ENCODE assay signal across 8 cellular contexts in the genomic region with DNA sequence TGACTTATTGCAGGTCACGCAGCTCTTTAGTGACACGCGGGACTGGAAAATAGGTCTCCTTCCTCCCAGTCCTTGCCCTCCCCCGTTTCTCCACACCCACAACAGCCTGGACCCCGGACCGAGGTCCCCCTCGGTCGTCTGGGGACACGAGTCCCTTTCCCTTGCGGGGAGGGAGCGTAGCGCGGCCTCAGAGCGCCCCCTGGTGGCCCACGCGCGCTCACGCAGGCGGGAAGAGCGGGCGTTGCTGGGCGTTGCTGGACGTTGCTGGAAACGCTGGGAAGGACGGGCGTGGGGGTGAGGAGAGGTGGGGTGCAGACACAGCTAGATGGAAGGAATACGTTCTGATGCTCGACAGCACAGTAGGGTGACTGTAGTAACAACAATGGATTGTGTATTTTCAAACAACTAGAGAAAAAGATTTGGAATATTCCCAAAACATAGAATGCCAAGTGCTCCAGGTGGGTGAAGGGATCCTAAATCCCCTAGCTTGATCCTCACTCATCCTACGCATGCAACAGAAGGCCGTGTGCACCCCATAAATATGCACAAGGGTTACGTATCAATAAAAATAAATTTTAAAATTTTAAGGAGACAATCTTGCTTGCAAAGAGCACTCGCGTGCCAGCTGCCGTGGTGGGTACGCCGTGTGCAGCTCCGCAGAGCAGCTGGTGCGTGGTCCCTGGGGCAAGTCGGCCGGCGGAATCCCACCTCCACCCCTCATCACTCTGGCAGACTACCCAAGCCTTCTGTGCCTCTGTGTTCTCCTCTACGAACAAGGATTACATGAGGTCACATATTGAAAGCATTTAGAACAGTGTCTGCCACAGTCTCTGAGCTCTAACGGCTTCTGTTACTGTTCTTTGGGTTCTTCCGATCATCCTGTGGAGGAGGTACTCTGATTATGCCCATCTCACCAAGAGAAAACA.
DNase-seq lines count a peak whose midpoint lies in the region; ATAC-seq and TF ChIP-seq lines count a peak whose summit lies in the region.

No MANE protein-coding gene starts in this region.

- peaks cover 12% of the 10 kb centered on the region; the same call in 1 of the 2 replicates for H3K36me3 ChIP-seq in HUES64 (ENCODE audit: insufficient read depth, low read length)
- H3K36me3 ChIP-seq in RWPE2 (ENCODE audit: low read depth): no peaks in the 10 kb centered on the region
- no peaks in the 10 kb centered on the region for H3K36me3 ChIP-seq in vagina

- no peak overlapping the region for H3K4me3 Mint-ChIP-seq in progenitor cell of endocrine pancreas (ENCODE audit: low read depth)

- no peak overlapping the region for H3K9ac ChIP-seq in HUES64 (ENCODE audit: low read depth, low read length)

- H3K9me3 ChIP-seq in HUES64 (ENCODE audit: insufficient read depth, low read depth, low read length) (no peaks in the 10 kb centered on the region), RWPE2 (ENCODE audit: severe bottlenecking) (no peaks in the 10 kb centered on the region), vagina (no peaks in the 10 kb centered on the region)

- H3K27me3 Mint-ChIP-seq in progenitor cell of endocrine pancreas: no peaks in the 10 kb centered on the region

- H3K27me3 ChIP-seq in HUES64 (ENCODE audit: insufficient read depth, low read length) (peaks cover 6% of the 10 kb centered on the region; the same call in 1 of the 2 replicates), RWPE2 (ENCODE audit: insufficient read depth, poor library complexity, severe bottlenecking) (no peaks in the 10 kb centered on the region), vagina (no peaks in the 10 kb centered on the region)

- H3K4me3 ChIP-seq in HUES64 (ENCODE audit: low read length) (peak overlapping the region; percentile 47), RWPE2 (ENCODE audit: severe bottlenecking) (no peak overlapping the region), vagina (no peak overlapping the region)

- H3K27ac Mint-ChIP-seq in progenitor cell of endocrine pancreas: no peak overlapping the region

- TF ChIP-seq POLR2A in vagina (IDR thresholded peaks at IDR 0.05): no peak

- peaks cover 8% of the 10 kb centered on the region for H3K4me1 ChIP-seq in HUES64 (ENCODE audit: insufficient read depth, low read length)
- no peaks in the 10 kb centered on the region for H3K4me1 ChIP-seq in RWPE2 (ENCODE audit: insufficient read depth, poor library complexity, severe bottlenecking)
- peaks cover 9% of the 10 kb centered on the region for H3K4me1 ChIP-seq in vagina

- peaks cover 6% of the 10 kb centered on the region for H3K4me1 Mint-ChIP-seq in progenitor cell of endocrine pancreas (ENCODE audit: low read depth)

- no peak overlapping the region for H3K27ac ChIP-seq in HUES64 (ENCODE audit: low read depth, low read length)
- no peak overlapping the region for H3K27ac ChIP-seq in RWPE2 (ENCODE audit: poor library complexity, severe bottlenecking)
- H3K27ac ChIP-seq in vagina: no peak overlapping the region

- intact Hi-C loops in head of caudate nucleus (cut with DNase I) (loop anchor here (2.0 kb wide), 1 partner anchor 94 kb away; no protein-coding TSS in a partner anchor), vagina (cut with DNase I) (loop anchor here (5.0 kb wide), 2 partner anchors 90 to 105 kb away; a partner anchor contains a TSS)

- H3K9me3 Mint-ChIP-seq in progenitor cell of endocrine pancreas (ENCODE audit: low read depth): no peaks in the 10 kb centered on the region

- TF ChIP-seq CTCF in RWPE2 (IDR thresholded peaks at IDR 0.05; ENCODE audit: poor library complexity, severe bottlenecking): peak; percentile 85
- TF ChIP-seq CTCF in progenitor cell of endocrine pancreas (IDR thresholded peaks at IDR 0.05; ENCODE audit: unreplicated experiment): peak; percentile 100
- TF ChIP-seq CTCF in vagina (IDR thresholded peaks at IDR 0.05): peak; percentile 90 to 99 (median 98)

- 39% methylated on average over 44 of the region's 44 CpGs for WGBS in HUES64

- ATAC-seq in RWPE2 (ENCODE audit: low read depth) (peak; percentile 63), HG02642 (IDR thresholded peaks at IDR 0.05; ENCODE audit: poor library complexity, unreplicated experiment) (no peak)

- H3K36me3 Mint-ChIP-seq in progenitor cell of endocrine pancreas (ENCODE audit: insufficient read depth): peaks cover 4% of the 10 kb centered on the region

- DNase-seq in Daoy (ENCODE audit: low read depth): peak; percentile 79
- no peak for DNase-seq in RWPE2 (ENCODE audit: low spot score)
- DNase-seq in activated naive CD4-positive, alpha-beta T cell (lab: John Stamatoyannopoulos, UW): peak; percentile 40 to 67 (median 58)
- peak in 39 of 42 donors; percentile 36 to 88 (median 69) for DNase-seq in head of caudate nucleus
- DNase-seq in progenitor cell of endocrine pancreas (ENCODE audit: low spot score, unreplicated experiment): peak; percentile 87
- no peak for DNase-seq in vagina (ENCODE audit: extremely low spot score in 2 of 2)

Comparison
In these comparisons a context has a peak if more than half of its experiments do, and no peak if none do; other contexts are left out.
1. DNase-seq: peak in Daoy (single experiment), activated naive CD4-positive, alpha-beta T cell (4 of 4), head of caudate nucleus (39 of 42) and progenitor cell of endocrine pancreas (single experiment); none in RWPE2 (single experiment) and vagina (0 of 2).
2. Peak in every context shown above with its lines, with median percentiles within 50 percentile points of each other: CTCF ChIP-seq.